24 cellular contexts compared by ENCODE assay signal in genomic region chr16:11762431-11762830, GRCh38.
"Had no signal": no experiment of that assay in that cellular context is flagged by ENCODE, and none has a peak within 500 bp of the region (broad histone marks: within the 10 kb centered on the region; RNA-seq: fewer than 3 reads in every experiment).

No MANE protein-coding gene starts in this region.

- H3K4me3 Mint-ChIP-seq: activated CD8-positive, alpha-beta T cell treated with anti-CD3 and anti-CD28 coated beads for 36 hours; activated T-cell treated with anti-CD3 and anti-CD28 coated beads, Interleukin-2, amount 50 U/mL, for 72 hours; brain had no signal

- ATAC-seq: activated CD4-positive, CD25-positive, alpha-beta regulatory T cell treated with anti-CD3 and anti-CD28 coated beads, Interleukin-2, amount 50 U/mL, for 24 hours; activated CD8-positive, alpha-beta T cell treated with anti-CD3 and anti-CD28 coated beads for 36 hours; activated T-cell treated with anti-CD3 and anti-CD28 coated beads, Interleukin-2, amount 50 U/mL, for 72 hours; PC-3; SK-N-SH treated with all-trans-retinoic acid at 6 μM for 48 hours had no signal

- H3K4me1 Mint-ChIP-seq: brain had no signal

- H3K4me3 ChIP-seq: colonic mucosa, SJSA1 had no signal

- H3K9me3 ChIP-seq: colonic mucosa, SJSA1 had no signal

- H3K27ac ChIP-seq: colonic mucosa, SJSA1 had no signal

- DNase-seq: activated CD4-positive, alpha-beta T cell treated with anti-CD3 and anti-CD28 coated beads for 4 hours; activated CD8-positive, alpha-beta memory T cell treated with anti-CD3 and anti-CD28 coated beads, Interleukin-2, amount 50 U/mL, for 4 hours; activated CD8-positive, alpha-beta T cell treated with anti-CD3 and anti-CD28 coated beads for 36 hours; activated gamma-delta T cell treated with Interleukin-2 at 50 U/mL for 16 hours; activated naive CD4-positive, alpha-beta T cell treated with anti-CD3 and anti-CD28 coated beads, Interleukin-2, amount 50 U/mL, for 16 hours; activated T-cell treated with anti-CD3 and anti-CD28 coated beads, Interleukin-2, amount 50 U/mL, for 72 hours; amygdala; colonic mucosa; MM.1S; NCI-H1105; NCI-H1436; NCI-H187; NCI-H2081; NCI-H510A treated with DMSO at 0.1 percent for 48 hours; NCI-H69; NK-92 treated with Interleukin-12 subunit alpha and Interleukin-12 subunit beta, amount 100 ng/mL, for 24 hours; PC-3; SHP77; SW 1271 had no signal

- H3K27me3 Mint-ChIP-seq: activated CD8-positive, alpha-beta T cell treated with anti-CD3 and anti-CD28 coated beads for 36 hours; brain had no signal

- H3K27me3 ChIP-seq: colonic mucosa, SJSA1 had no signal

- H3K9me3 Mint-ChIP-seq: activated CD8-positive, alpha-beta T cell treated with anti-CD3 and anti-CD28 coated beads for 36 hours; activated T-cell treated with anti-CD3 and anti-CD28 coated beads, Interleukin-2, amount 50 U/mL, for 72 hours; activated T-helper 2 cell treated with anti-CD3 and anti-CD28 coated beads, Interferon-gamma antibody, Interleukin-2, Interleukin-4, amounts not matched to agents 10 μg/mL and 5 μg/mL and 100 μg/mL, durations not matched to agents 14 hours and 24 hours and 36 hours; brain had no signal

- H3K27ac Mint-ChIP-seq: activated CD8-positive, alpha-beta T cell treated with anti-CD3 and anti-CD28 coated beads for 36 hours; activated T-helper 2 cell treated with anti-CD3 and anti-CD28 coated beads, Interferon-gamma antibody, Interleukin-2, Interleukin-4, amounts not matched to agents 10 μg/mL and 5 μg/mL and 100 μg/mL, durations not matched to agents 14 hours and 24 hours and 36 hours; brain had no signal
